31 cellular contexts compared by ENCODE assay signal in genomic region chr2:125870746-125871145, GRCh38.
"Had no signal": no experiment of that assay in that cellular context is flagged by ENCODE, and none has a peak within 500 bp of the region (broad histone marks: within the 10 kb centered on the region; RNA-seq: fewer than 3 reads in every experiment).

No MANE protein-coding gene starts in this region.

- H3K9me3 ChIP-seq: adrenal gland, body of pancreas, breast epithelium had no signal

- H3K27me3 ChIP-seq: adrenal gland, body of pancreas, brain microvascular endothelial cell, breast epithelium had no signal

- H3K4me3 ChIP-seq: adrenal gland, body of pancreas, breast epithelium had no signal

- H3K4me1 ChIP-seq: adrenal gland, body of pancreas, breast epithelium had no signal

- H3K27ac ChIP-seq: adrenal gland, body of pancreas, brain microvascular endothelial cell, breast epithelium, VCaP had no signal

- DNase-seq: activated B cell treated with CpG ODN at 0.5 μM for 24 hours; activated CD4-positive, alpha-beta memory T cell treated with anti-CD3 and anti-CD28 coated beads for 36 hours; activated CD4-positive, alpha-beta T cell treated with anti-CD3 and anti-CD28 coated beads for 4 hours; activated CD4-positive, alpha-beta T cell treated with anti-CD3 and anti-CD28 coated beads, Interleukin-2, amount 10 ng/mL, durations not matched to agents 24 days and 14 days; activated CD4-positive, alpha-beta T cell treated with anti-CD3 and anti-CD28 coated beads, Interleukin-2, amount 50 U/mL, for 1 hour; activated CD4-positive, alpha-beta T cell treated with anti-CD3 and anti-CD28 coated beads, Interleukin-2, amount 50 U/mL, for 4 hours; activated CD4-positive, CD25-positive, alpha-beta regulatory T cell treated with anti-CD3 and anti-CD28 coated beads, Interleukin-2, amount 50 U/mL, for 72 hours; activated CD8-positive, alpha-beta memory T cell treated with anti-CD3 and anti-CD28 coated beads, Interleukin-2, amount 50 U/mL, for 4 hours; activated CD8-positive, alpha-beta T cell treated with anti-CD3 and anti-CD28 coated beads for 36 hours; activated effector memory CD4-positive, alpha-beta T cell treated with anti-CD3 and anti-CD28 coated beads, Interleukin-2, amount 50 U/mL, for 16 hours; activated gamma-delta T cell treated with Interleukin-2 at 50 U/mL for 16 hours; activated naive CD4-positive, alpha-beta T cell; activated naive CD4-positive, alpha-beta T cell treated with anti-CD3 and anti-CD28 coated beads for 36 hours; activated naive CD4-positive, alpha-beta T cell treated with anti-CD3 and anti-CD28 coated beads, Interleukin-2, amount 50 U/mL, for 16 hours; activated naive CD8-positive, alpha-beta T cell treated with anti-CD3 and anti-CD28 coated beads for 36 hours; activated T-cell treated with anti-CD3 and anti-CD28 coated beads for 4 hours; activated T-cell treated with anti-CD3 and anti-CD28 coated beads, Interleukin-2, amount 50 U/mL, for 1 hour; activated T-cell treated with anti-CD3 and anti-CD28 coated beads, Interleukin-2, amount 50 U/mL, for 4 hours; activated T-cell treated with anti-CD3 and anti-CD28 coated beads, Interleukin-2, amount 50 U/mL, for 72 hours; adrenal gland; amniotic stem cell; aorta; body of pancreas; brain microvascular endothelial cell; central memory CD4-positive, alpha-beta T cell; T-helper 2 cell; T-helper 9 cell had no signal

- ATAC-seq: activated CD8-positive, alpha-beta T cell treated with anti-CD3 and anti-CD28 coated beads for 36 hours; activated naive CD4-positive, alpha-beta T cell treated with anti-CD3 and anti-CD28 coated beads, Interleukin-2, amount 50 U/mL, for 72 hours; activated T-cell treated with anti-CD3 and anti-CD28 coated beads, Interleukin-2, amount 50 U/mL, for 4 hours; activated T-cell treated with anti-CD3 and anti-CD28 coated beads, Interleukin-2, amount 50 U/mL, for 72 hours; activated T-helper 17 cell treated with anti-CD3 and anti-CD28 coated beads, Interleukin-2, amount 50 U/mL, for 72 hours; body of pancreas had no signal

- H3K36me3 ChIP-seq: adrenal gland, brain microvascular endothelial cell, breast epithelium had no signal
